In genomic region chr17:52202572-52202876, GRCh38 we compare ENCODE assay signal across 30 cellular contexts. TPM values are rescaled to one million over a fixed set of nuclear protein-coding genes. Genes with fewer than 3 reads are reported as not detected.
"Had no signal": no experiment of that assay in that cellular context is flagged by ENCODE, and none has a peak within 500 bp of the region (broad histone marks: within the 10 kb centered on the region; RNA-seq: fewer than 3 reads in every experiment).

No MANE protein-coding gene starts in this region.

- H3K27ac ChIP-seq: WERI-Rb-1 had no signal

- ATAC-seq: activated CD8-positive, alpha-beta memory T cell treated with anti-CD3 and anti-CD28 coated beads, Interleukin-2, amount 10 ng/mL, durations not matched to agents 7 days and 5 days; activated naive CD8-positive, alpha-beta T cell treated with anti-CD3 and anti-CD28 coated beads, Interleukin-2, amount 50 U/mL, for 24 hours had no signal

- H3K36me3 ChIP-seq: WERI-Rb-1 had no signal

- DNase-seq: activated CD4-positive, alpha-beta memory T cell treated with anti-CD3 and anti-CD28 coated beads, Interleukin-2, amount 10 ng/mL, durations not matched to agents 7 days and 5 days; activated CD4-positive, alpha-beta T cell treated with anti-CD3 and anti-CD28 coated beads for 1 hour; activated CD4-positive, alpha-beta T cell treated with anti-CD3 and anti-CD28 coated beads for 48 hours; activated CD4-positive, CD25-positive, alpha-beta regulatory T cell; activated CD8-positive, alpha-beta memory T cell treated with anti-CD3 and anti-CD28 coated beads for 24 hours; activated CD8-positive, alpha-beta memory T cell treated with anti-CD3 and anti-CD28 coated beads, Interleukin-2, amount 10 ng/mL, durations not matched to agents 7 days and 5 days; activated CD8-positive, alpha-beta memory T cell treated with anti-CD3 and anti-CD28 coated beads, Interleukin-2, amount 50 U/mL, for 48 hours; activated effector memory CD4-positive, alpha-beta T cell treated with Interleukin-2 at 50 U/mL for 16 hours; activated naive CD4-positive, alpha-beta T cell treated with anti-CD3 and anti-CD28 coated beads, Interleukin-2, amount 10 ng/mL, durations not matched to agents 7 days and 5 days; activated naive CD8-positive, alpha-beta T cell treated with anti-CD3 and anti-CD28 coated beads, Interleukin-2, amount 50 U/mL, for 24 hours; activated T-cell treated with anti-CD3 and anti-CD28 coated beads, Interleukin-2, amount 50 U/mL, for 48 hours; central memory CD4-positive, alpha-beta T cell; NCI-H1105 treated with DMSO at 0.1 percent for 48 hours; NCI-H1436; NCI-H1694; NCI-H1930; NCI-H2081 treated with DMSO at 0.1 percent for 48 hours; NCI-H345; NCI-H526 treated with DMSO at 0.1 percent for 48 hours; NCI-H774; NK-92 treated with Interleukin-12 subunit alpha and Interleukin-12 subunit beta, amount 100 ng/mL, for 24 hours; Right ventricle myocardium superior; T1000; WERI-Rb-1 had no signal

RNA-seq across cellular contexts. Expression of gene CA10, which starts 44.0 kb away (rescaled TPM):
- total RNA-seq: activated CD4-positive, alpha-beta memory T cell treated with anti-CD3 and anti-CD28 coated beads, Interleukin-2, amount 10 ng/mL, durations not matched to agents 7 days and 5 days; bronchial epithelial cell; M059J; NCI-H460; OCI-LY7; Right ventricle myocardium superior; T-helper 1 cell treated with Interleukin-12 subunit alpha and Interleukin-12 subunit beta and Interleukin-4 antibody, amounts not matched to agents 30 ng/mL and 1 ng/mL, for 36 hours; T-helper 2 cell treated with Interferon-gamma antibody and Interleukin-4, amounts not matched to agents 100 ng/mL and 5 ng/mL, for 36 hours had no signal
